Comparison of ENCODE assay signal across 7 cellular contexts in the genomic region with DNA sequence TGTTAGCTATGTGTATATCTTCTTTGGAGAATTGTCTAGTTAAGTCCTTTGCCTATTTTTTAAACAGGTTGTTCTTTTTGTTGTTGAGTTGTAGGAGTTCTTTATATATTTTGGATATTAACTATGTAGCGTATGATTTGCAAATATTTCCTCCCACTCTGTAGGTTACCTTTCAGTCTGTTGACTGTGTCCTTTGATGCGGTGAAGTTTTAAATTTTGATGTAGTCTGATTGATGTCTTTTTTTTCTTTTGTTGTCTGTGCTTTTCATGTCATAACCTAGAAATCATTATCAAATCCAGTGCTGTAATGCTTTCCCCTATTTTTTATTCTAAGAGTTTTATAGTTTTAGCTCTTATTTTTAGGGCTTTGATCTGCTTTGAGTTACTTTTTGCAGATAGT. TPM values are rescaled to one million over a fixed set of nuclear protein-coding genes. Genes with fewer than 3 reads are reported as not detected.
"Had no signal": no experiment of that assay in that cellular context is flagged by ENCODE, and none has a peak within 500 bp of the region (broad histone marks: within the 10 kb centered on the region; RNA-seq: fewer than 3 reads in every experiment).

No MANE protein-coding gene starts in this region.

- DNase-seq: H9, HCEC 1CT, KG1 had no signal

- H3K27ac Mint-ChIP-seq: GM23338, H9 had no signal

- H3K4me3 ChIP-seq: GM23338, K562 had no signal

- H3K9me3 Mint-ChIP-seq: GM23338, H9, IgD-negative memory B cell had no signal

- H3K4me3 Mint-ChIP-seq: GM23338, H9, IgD-negative memory B cell had no signal

- ATAC-seq: GM23338, K562 had no signal

RNA-seq across cellular contexts. Expression of a gene that starts 8.7 kb away (rescaled TPM):
- total RNA-seq: GM23338, H1, K562 had no signal
- polyA plus RNA-seq: GM23338, IgD-negative memory B cell had no signal

RNA-seq across cellular contexts. Expression of a gene that starts 8.8 kb away (rescaled TPM):
- total RNA-seq: K562 had no signal
- polyA plus RNA-seq: IgD-negative memory B cell, K562 had no signal

RNA-seq across cellular contexts. Expression of a gene that starts 38.8 kb away (rescaled TPM):
- total RNA-seq: GM23338, H1, H9 had no signal
- polyA plus RNA-seq: GM23338, IgD-negative memory B cell had no signal
